9 cellular contexts compared by ENCODE assay signal in genomic region chr10:89413398-89413912, GRCh38. TPM values are rescaled to one million over a fixed set of nuclear protein-coding genes. Genes with fewer than 3 reads are reported as not detected.
A peak's percentile ranks its signal among the peaks of the same experiment; 100 is the strongest.
DNase-seq lines count a peak whose midpoint lies in the region; FAIRE-seq and TF ChIP-seq lines count a peak whose summit lies in the region.
"Had no signal": no experiment of that assay in that cellular context is flagged by ENCODE, and none has a peak within 500 bp of the region (broad histone marks: within the 10 kb centered on the region; RNA-seq: fewer than 3 reads in every experiment).

No MANE protein-coding gene starts in this region.

- POLR2A ChIA-PET in CD4-positive, alpha-beta memory T cell (lab: Charles Lee; ENCODE audit: partially characterized antibody) = interaction anchor here (1.0 to 6.3 kb wide), 11 partner anchors 10 to 423 kb away, joined by 3 to 59 read pairs (median 8); partner anchors contain the start of genes FAS, IFIT1, IFIT2 and IFIT3
- POLR2A ChIA-PET in PC-9 (lab: Charles Lee; ENCODE audit: unreplicated experiment) = no interaction called here
- POLR2A ChIA-PET in H1 (lab: Charles Lee; ENCODE audit: partially characterized antibody) = no interaction called here

- H3K4me3 Mint-ChIP-seq in CD4-positive, alpha-beta memory T cell = peak overlapping the region; percentile 93 to 96 (median 94)

- H3K4me3 ChIP-seq in CD4-positive, alpha-beta memory T cell (ENCODE audit: low read length in 2 of 2) = peak overlapping the region; percentile 94
- H3K4me3 ChIP-seq in PC-9 (peak overlapping the region; percentile 90; the same call in 1 of the 2 replicates), H1 (ENCODE audit: extremely low read depth in 1 of 4, insufficient read depth in 2 of 4, low read depth in 3 of 4, low read length in 4 of 4) (peak overlapping the region in 2 of 4 experiments; percentile 78 to 81; a peak in 1 of 8 replicates), parathyroid adenoma (ENCODE audit: low read depth, low read length) (peak overlapping the region; percentile 75), HAP-1 (no peak overlapping the region; the same call in 1 of the 2 replicates)

- H3K4me1 Mint-ChIP-seq in CD4-positive, alpha-beta memory T cell = peaks cover 42 to 79% (median 55%) of the 10 kb centered on the region in 4 donors

- H2AFZ ChIP-seq in PC-9 (peak overlapping the region; percentile 91; the same call in 1 of the 2 replicates), H1 (ENCODE audit: low read length) (no peak overlapping the region), parathyroid adenoma (peak overlapping the region; percentile 94)

- peaks cover 6% of the 10 kb centered on the region; the same call in 1 of the 2 replicates for H3K23me2 ChIP-seq in H1 (ENCODE audit: low read depth, low read length)

- intact Hi-C loops in CD4-positive, alpha-beta memory T cell (cut with micrococcal nuclease) = loop anchor here (10.0 kb wide), 3 partner anchors 329 to 1599 kb away; partner anchors contain the start of genes ATAD1 and FAS
- intact Hi-C loops in PC-9 (cut with micrococcal nuclease; ENCODE audit: unreplicated experiment) = loop anchor here (5.0 to 10.0 kb wide), 2 partner anchors 289 to 379 kb away; partner anchors contain the start of gene KIF20B

- peak overlapping the region; percentile 91 for H3K27ac ChIP-seq in CD4-positive, alpha-beta memory T cell (ENCODE audit: low read depth, low read length)
- H3K27ac ChIP-seq in PC-9 (peak overlapping the region; percentile 83), H1 (ENCODE audit: low read depth, low read length) (no peak overlapping the region), parathyroid adenoma (peak overlapping the region; percentile 85)

- H3K14ac ChIP-seq in H1 (ENCODE audit: insufficient read length) = no peak overlapping the region

- H2BK15ac ChIP-seq in H1 (ENCODE audit: low read length) = no peak overlapping the region

- peaks cover 8 to 28% of the 10 kb centered on the region in 2 donors for H3K36me3 Mint-ChIP-seq in CD4-positive, alpha-beta memory T cell

- no peak overlapping the region for H3K23ac ChIP-seq in H1 (ENCODE audit: insufficient read length)

- H2BK5ac ChIP-seq in H1 (ENCODE audit: low read depth, low read length) = no peak overlapping the region

- H3K4me1 ChIP-seq in CD4-positive, alpha-beta memory T cell (ENCODE audit: insufficient read depth, low read length) = peaks cover 50% of the 10 kb centered on the region
- peaks cover 8% of the 10 kb centered on the region; the same call in 1 of the 2 replicates for H3K4me1 ChIP-seq in PC-9 (replicated peaks; ENCODE audit: insufficient read depth)
- H3K4me1 ChIP-seq in H1 (replicated peaks in 1 of 4; ENCODE audit: control insufficient read depth in 3 of 4, insufficient read depth in 4 of 4, low read length in 3 of 4) = peaks cover 0 to 10% (median 3%) of the 10 kb centered on the region in 4 experiments; a peak in 6 of 7 replicates
- peaks cover 4% of the 10 kb centered on the region for H3K4me1 ChIP-seq in parathyroid adenoma
- peaks cover 10% of the 10 kb centered on the region for H3K4me1 ChIP-seq in HAP-1

- no peak overlapping the region for H4K8ac ChIP-seq in H1 (ENCODE audit: extremely low read depth, insufficient read depth, low read length)

- H2AK5ac ChIP-seq in H1 (ENCODE audit: low read depth, low read length) = no peak overlapping the region

- in situ Hi-C loops in HAP-1 (cut with MboI; ENCODE audit: low sequenced_read_pairs) = no loop called here

- no peak overlapping the region for H3K18ac ChIP-seq in H1 (ENCODE audit: extremely low read depth, low read length)

- TF ChIP-seq RAD21 in H1 (IDR thresholded peaks at IDR 0.05 in 1 of 2, conservative IDR thresholded peaks at IDR 0.05 in 1 of 2; ENCODE audit: low read depth in 2 of 2, low read length in 2 of 2) = no peak

- TF ChIP-seq EP300 in H1 (IDR thresholded peaks at IDR 0.05; ENCODE audit: borderline replicate concordance in 1 of 2, low read depth in 2 of 2, low read length in 2 of 2) = no peak

- H2BK12ac ChIP-seq in H1 (ENCODE audit: low read depth, low read length) = no peak overlapping the region

- H3K27me3 Mint-ChIP-seq in CD4-positive, alpha-beta memory T cell = no peaks in the 10 kb centered on the region

- H3K79me1 ChIP-seq in H1 (ENCODE audit: low read depth, low read length) = no peaks in the 10 kb centered on the region

- H3K4ac ChIP-seq in H1 (replicated peaks; ENCODE audit: insufficient read length, low read depth, low read length) = no peak overlapping the region

- H3K9ac ChIP-seq in H1 (replicated peaks in 1 of 4; ENCODE audit: extremely low read depth in 1 of 4, low read depth in 3 of 4, low read length in 3 of 4) = no peak overlapping the region
- no peak overlapping the region for H3K9ac ChIP-seq in parathyroid adenoma

- CTCF ChIA-PET in CD4-positive, alpha-beta memory T cell (lab: Charles Lee; ENCODE audit: partially characterized antibody) = interaction anchor here (1.0 to 3.8 kb wide), 11 partner anchors 9 to 586 kb away, joined by 3 to 27 read pairs (median 5); partner anchors contain the start of genes IFIT1, IFIT2 and LIPA
- CTCF ChIA-PET in PC-9 (lab: Charles Lee) = interaction anchor here (0.6 kb wide), 1 partner anchor 44 kb away, joined by 3 read pairs; no protein-coding TSS in a partner anchor
- CTCF ChIA-PET in H1 (lab: Charles Lee; ENCODE audit: partially characterized antibody) = interaction anchor here (0.6 to 1.4 kb wide), 7 partner anchors 20 to 172 kb away, joined by 3 to 4 read pairs (median 3); no protein-coding TSS in a partner anchor

- H3K4me2 ChIP-seq in PC-9 (peak overlapping the region; percentile 78), H1 (ENCODE audit: insufficient read depth in 1 of 2, low read depth in 2 of 2, low read length in 2 of 2) (peak overlapping the region; percentile 82 to 85; a peak in 2 of 4 replicates), parathyroid adenoma (ENCODE audit: low read length) (peak overlapping the region; percentile 94)

- BruUV-seq in PC-9 (replicated peaks; lab: Mats Ljungman, UMichigan) = no TSS peak

- peaks cover 0 to 3% (median 0%) of the 10 kb centered on the region in 8 donors for H3K9me3 Mint-ChIP-seq in CD4-positive, alpha-beta memory T cell

- no peak overlapping the region for H2BK120ac ChIP-seq in H1 (replicated peaks; ENCODE audit: low read depth, low read length)

- no peak overlapping the region for H4K91ac ChIP-seq in H1 (replicated peaks; ENCODE audit: insufficient read length, low read length)

- no peak overlapping the region for H3K56ac ChIP-seq in H1 (replicated peaks; ENCODE audit: insufficient read length, low read depth, low read length)

- no peaks in the 10 kb centered on the region for H4K20me1 ChIP-seq in PC-9 (ENCODE audit: insufficient read depth)
- no peaks in the 10 kb centered on the region for H4K20me1 ChIP-seq in H1 (replicated peaks in 1 of 2; ENCODE audit: control insufficient read depth in 1 of 2, insufficient read depth in 2 of 2, low read length in 2 of 2)

- WGBS in H1 (ENCODE audit: extremely low coverage in 1 of 2, insufficient coverage in 1 of 2, insufficient read length in 1 of 2, insufficient replicate concordance in 2 of 2, low coverage in 1 of 2, low lambda C conversion rate in 2 of 2, missing lambda C conversion rate in 1 of 2), 2 experiments = 93% methylated on average over 7 of the region's 7 CpGs; no CpG with 5 or more reads in 1 of the 2 experiments

- no peak for FAIRE-seq in H1 (lab: Jason Lieb, UNC)
- FAIRE-seq in frontal cortex (lab: Jason Lieb, UNC) = no peak

- TF ChIP-seq CTCF in PC-9 (conservative IDR thresholded peaks at IDR 0.05) (no peak), H1 (IDR thresholded peaks at IDR 0.05; ENCODE audit: control extremely low read depth in 1 of 3, insufficient read depth in 1 of 3, low read depth in 1 of 3, low read length in 3 of 3) (no peak), parathyroid adenoma (IDR thresholded peaks at IDR 0.05) (no peak)

- no peaks in the 10 kb centered on the region for H3K9me2 ChIP-seq in PC-9 (ENCODE audit: insufficient read depth)

- no peaks in the 10 kb centered on the region for H3K79me2 ChIP-seq in PC-9 (ENCODE audit: low read depth)
- H3K79me2 ChIP-seq in H1 (ENCODE audit: control insufficient read depth in 1 of 2, insufficient read depth in 2 of 2, low read length in 2 of 2) = no peaks in the 10 kb centered on the region
- peaks cover 16% of the 10 kb centered on the region for H3K79me2 ChIP-seq in parathyroid adenoma

- H3K36me3 ChIP-seq in CD4-positive, alpha-beta memory T cell (ENCODE audit: insufficient read depth, low read length) = peaks cover 6% of the 10 kb centered on the region
- no peaks in the 10 kb centered on the region for H3K36me3 ChIP-seq in PC-9 (ENCODE audit: low read depth)
- H3K36me3 ChIP-seq in H1 (ENCODE audit: control insufficient read depth in 2 of 4, insufficient read depth in 4 of 4, low read length in 3 of 4) = no peaks in the 10 kb centered on the region; a peak in 1 of 8 replicates
- no peaks in the 10 kb centered on the region for H3K36me3 ChIP-seq in parathyroid adenoma (ENCODE audit: control insufficient read depth, insufficient read depth, low read length)
- H3K36me3 ChIP-seq in HAP-1 (replicated peaks) = no peaks in the 10 kb centered on the region

- H3K27me3 ChIP-seq in CD4-positive, alpha-beta memory T cell (ENCODE audit: insufficient read depth, low read length) = no peaks in the 10 kb centered on the region
- H3K27me3 ChIP-seq in PC-9 (ENCODE audit: insufficient read depth, low read depth) = no peaks in the 10 kb centered on the region
- peaks cover 0 to 20% (median 15%) of the 10 kb centered on the region in 4 experiments; a peak in 6 of 7 replicates for H3K27me3 ChIP-seq in H1 (replicated peaks in 1 of 4; ENCODE audit: control insufficient read depth in 3 of 4, extremely low read depth in 1 of 4, insufficient read depth in 3 of 4, low read length in 3 of 4)
- H3K27me3 ChIP-seq in parathyroid adenoma (ENCODE audit: control insufficient read depth, insufficient read depth, low read length) = no peaks in the 10 kb centered on the region
- no peaks in the 10 kb centered on the region for H3K27me3 ChIP-seq in HAP-1 (ENCODE audit: low read depth)

- H3K27ac Mint-ChIP-seq in CD4-positive, alpha-beta memory T cell = peak overlapping the region; percentile 98 to 99 (median 98)

- H3K9me3 ChIP-seq in CD4-positive, alpha-beta memory T cell (ENCODE audit: control insufficient read depth in 1 of 2, low read length in 2 of 2) = no peaks in the 10 kb centered on the region
- no peaks in the 10 kb centered on the region for H3K9me3 ChIP-seq in PC-9 (ENCODE audit: insufficient read depth, low read depth)
- no peaks in the 10 kb centered on the region for H3K9me3 ChIP-seq in H1 (ENCODE audit: insufficient read depth in 2 of 2, low read depth in 1 of 2, low read length in 1 of 2)
- no peaks in the 10 kb centered on the region for H3K9me3 ChIP-seq in parathyroid adenoma (ENCODE audit: control insufficient read depth, low read length)
- no peaks in the 10 kb centered on the region for H3K9me3 ChIP-seq in HAP-1

- no peak overlapping the region for H2BK20ac ChIP-seq in H1 (ENCODE audit: low read length)

- TF ChIP-seq POLR2A in H1 (IDR thresholded peaks at IDR 0.05; ENCODE audit: control extremely low read depth in 1 of 2, low read depth in 2 of 2, low read length in 2 of 2) = no peak

- no peak overlapping the region for H4K5ac ChIP-seq in H1 (ENCODE audit: insufficient read length, low read depth, low read length)

- no peaks in the 10 kb centered on the region for H3F3A ChIP-seq in PC-9 (ENCODE audit: insufficient read depth, low read depth)

- DNase-seq in CD4-positive, alpha-beta memory T cell = no peak
- DNase-seq in PC-9 (no peak), H1 (ENCODE audit: low read depth in 1 of 2, low spot score in 2 of 2) (no peak), frontal cortex (ENCODE audit: low spot score in 2 of 2) (no peak), amniotic stem cell (lab: John Stamatoyannopoulos, UW) (no peak), HAP-1 (ENCODE audit: low spot score in 2 of 2) (no peak)
- DNase-seq in activated CD4-positive, CD25-positive, alpha-beta regulatory T cell (lab: John Stamatoyannopoulos, UW) = no peak
- DNase-seq: cerebellar nuclear complex had no signal

RNA-seq across cellular contexts. Expression of gene IFIT5, which starts 0.9 kb away (rescaled TPM):
- total RNA-seq in CD4-positive, alpha-beta memory T cell = 10 to 100 TPM; 24.6 to 25.6 TPM
- 10 to 100 TPM; 12.2 to 13.6 TPM for polyA plus RNA-seq in CD4-positive, alpha-beta memory T cell
- total RNA-seq in PC-9 (2021) (1.9 and 2.1 TPM in 2 replicates), frontal cortex (64.8 TPM)
- total RNA-seq in H1 (2021; fragmentation: NEBNext Ultra II Directional; extraction: Animal tissue kit (Norgen Biotek cat#: 25700)) = 2.6 TPM in 2 replicates
- 0.55 and 0.94 TPM in 2 replicates for polyA plus RNA-seq in H1 (2011; rRNA removed)
- polyA plus RNA-seq in H1 (2011; cell fraction: cytosol; rRNA removed) = 1.1 TPM
- 0.46 TPM for polyA plus RNA-seq in H1 (2011; cell fraction: nucleus; rRNA removed)
- 1.1 to 1.9 TPM (median 1.2 TPM) in 4 replicates for polyA plus RNA-seq in H1 (2012, experiment 1 of 2)
- 0.20 TPM for polyA plus RNA-seq in H1 (2012, experiment 2 of 2)
- polyA plus RNA-seq in H1 (2013, experiment 1 of 2) = 1.7 TPM
- polyA plus RNA-seq in H1 (2013, experiment 2 of 2) = 1.6 TPM
- 1.2 and 2.5 TPM in 2 replicates for polyA minus RNA-seq in H1 (2011; rRNA and poly(A)+ RNA removed)
- polyA minus RNA-seq in H1 (2011; cell fraction: cytosol; rRNA and poly(A)+ RNA removed) = 1.2 TPM
- 2.4 TPM for polyA minus RNA-seq in H1 (2011; cell fraction: nucleus; rRNA and poly(A)+ RNA removed)

RNA-seq across cellular contexts. Expression of gene IFIT1, which starts 21.0 kb away (rescaled TPM):
- 1 to 10 TPM; 5.1 to 6.3 TPM for total RNA-seq in CD4-positive, alpha-beta memory T cell
- polyA plus RNA-seq in CD4-positive, alpha-beta memory T cell = 10 to 100 TPM in 1 of 2 donors, 1 to 10 TPM in 1; 4.3 to 15.2 TPM
- total RNA-seq in PC-9 (2021) (3.4 TPM in 2 replicates), frontal cortex (5.7 TPM)
- 1.5 and 1.8 TPM in 2 replicates for total RNA-seq in H1 (2021; fragmentation: NEBNext Ultra II Directional; extraction: Animal tissue kit (Norgen Biotek cat#: 25700))
- polyA plus RNA-seq in H1 (2011; rRNA removed) = 0.36 and 0.94 TPM in 2 replicates
- 1.3 TPM for polyA plus RNA-seq in H1 (2011; cell fraction: cytosol; rRNA removed)
- polyA plus RNA-seq in H1 (2011; cell fraction: nucleus; rRNA removed) = 0.40 TPM
- 1.6 to 2.0 TPM (median 1.6 TPM) in 4 replicates for polyA plus RNA-seq in H1 (2012, experiment 1 of 2)
- 0.07 TPM for polyA plus RNA-seq in H1 (2012, experiment 2 of 2)
- 2.2 TPM for polyA plus RNA-seq in H1 (2013, experiment 1 of 2)
- 2.2 TPM for polyA plus RNA-seq in H1 (2013, experiment 2 of 2)
- 0.50 and 0.98 TPM in 2 replicates for polyA minus RNA-seq in H1 (2011; rRNA and poly(A)+ RNA removed)
- polyA minus RNA-seq in H1 (2011; cell fraction: cytosol; rRNA and poly(A)+ RNA removed) = 1.5 TPM
- polyA minus RNA-seq in H1 (2011; cell fraction: nucleus; rRNA and poly(A)+ RNA removed) = 0.20 TPM

RNA-seq across cellular contexts. Expression of gene IFIT1B, which starts 35.6 kb away (rescaled TPM):
- not detected for total RNA-seq in CD4-positive, alpha-beta memory T cell
- not detected for polyA plus RNA-seq in CD4-positive, alpha-beta memory T cell
- total RNA-seq in PC-9 (2021) (not detected in 2 replicates), frontal cortex (0.41 TPM)
- not detected in 2 replicates for total RNA-seq in H1 (2021; fragmentation: NEBNext Ultra II Directional; extraction: Animal tissue kit (Norgen Biotek cat#: 25700))
- not detected in 2 replicates for polyA plus RNA-seq in H1 (2011; rRNA removed)
- not detected for polyA plus RNA-seq in H1 (2011; cell fraction: cytosol; rRNA removed)
- not detected for polyA plus RNA-seq in H1 (2011; cell fraction: nucleus; rRNA removed)
- not detected in 4 replicates for polyA plus RNA-seq in H1 (2012, experiment 1 of 2)
- not detected for polyA plus RNA-seq in H1 (2012, experiment 2 of 2)
- polyA plus RNA-seq in H1 (2013, experiment 1 of 2) = not detected
- polyA plus RNA-seq in H1 (2013, experiment 2 of 2) = not detected
- polyA minus RNA-seq in H1 (2011; rRNA and poly(A)+ RNA removed) = not detected in 2 replicates
- polyA minus RNA-seq in H1 (2011; cell fraction: cytosol; rRNA and poly(A)+ RNA removed) = not detected
- polyA minus RNA-seq in H1 (2011; cell fraction: nucleus; rRNA and poly(A)+ RNA removed) = not detected
